1 cellular context compared by ENCODE assay signal in the genomic region with DNA sequence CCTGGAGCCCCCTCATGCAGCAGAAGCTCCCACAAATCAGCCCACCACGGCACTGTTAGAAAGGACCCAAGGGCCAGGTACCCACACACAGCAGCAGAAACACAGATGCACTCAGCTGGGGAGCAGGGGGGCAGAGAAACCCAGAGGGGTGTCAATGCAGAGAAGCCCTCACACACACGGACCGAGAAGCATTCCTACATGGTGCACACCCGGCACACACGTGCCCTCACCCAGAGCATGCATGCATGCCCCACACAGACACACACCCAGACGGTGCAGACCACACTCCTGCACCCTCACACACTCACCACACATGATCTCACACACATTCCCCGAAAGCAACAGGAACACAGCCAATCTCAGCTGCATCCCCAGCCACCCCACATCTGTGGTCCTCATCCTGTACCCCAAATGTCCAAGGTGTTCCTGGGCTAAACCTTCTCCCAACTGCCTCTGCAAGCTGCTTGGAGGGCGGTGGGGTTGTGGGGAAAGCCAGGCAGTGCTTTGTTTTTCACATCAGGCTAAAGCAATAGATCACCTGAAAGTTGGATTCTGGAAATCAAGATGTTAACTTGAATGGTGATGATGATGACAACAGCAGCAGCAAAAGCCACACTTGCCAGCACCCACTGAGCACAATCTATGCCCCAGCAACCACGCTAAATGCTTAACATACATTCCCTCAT.
TF ChIP-seq lines count a peak whose summit lies in the region.

No MANE protein-coding gene starts in this region.

TF ChIP-seq in GM12878, 131 proteins besides CTCF, POLR2A, EP300 and RAD21:
- no peak for TF ChIP-seq EZH2 (IDR thresholded peaks at IDR 0.05; ENCODE audit: borderline replicate concordance, control insufficient read depth, low read depth, low read length)
- TF ChIP-seq, protein P1, sequence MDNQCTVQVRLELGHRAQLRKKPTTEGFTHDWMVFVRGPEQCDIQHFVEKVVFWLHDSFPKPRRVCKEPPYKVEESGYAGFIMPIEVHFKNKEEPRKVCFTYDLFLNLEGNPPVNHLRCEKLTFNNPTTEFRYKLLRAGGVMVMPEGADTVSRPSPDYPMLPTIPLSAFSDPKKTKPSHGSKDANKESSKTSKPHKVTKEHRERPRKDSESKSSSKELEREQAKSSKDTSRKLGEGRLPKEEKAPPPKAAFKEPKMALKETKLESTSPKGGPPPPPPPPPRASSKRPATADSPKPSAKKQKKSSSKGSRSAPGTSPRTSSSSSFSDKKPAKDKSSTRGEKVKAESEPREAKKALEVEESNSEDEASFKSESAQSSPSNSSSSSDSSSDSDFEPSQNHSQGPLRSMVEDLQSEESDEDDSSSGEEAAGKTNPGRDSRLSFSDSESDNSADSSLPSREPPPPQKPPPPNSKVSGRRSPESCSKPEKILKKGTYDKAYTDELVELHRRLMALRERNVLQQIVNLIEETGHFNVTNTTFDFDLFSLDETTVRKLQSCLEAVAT (IDR thresholded peaks at IDR 0.05), result peak; percentile 87
TF ChIP-seq in GM12878: peak in this region for 1.
